8 cellular contexts compared by ENCODE assay signal in the genomic region with DNA sequence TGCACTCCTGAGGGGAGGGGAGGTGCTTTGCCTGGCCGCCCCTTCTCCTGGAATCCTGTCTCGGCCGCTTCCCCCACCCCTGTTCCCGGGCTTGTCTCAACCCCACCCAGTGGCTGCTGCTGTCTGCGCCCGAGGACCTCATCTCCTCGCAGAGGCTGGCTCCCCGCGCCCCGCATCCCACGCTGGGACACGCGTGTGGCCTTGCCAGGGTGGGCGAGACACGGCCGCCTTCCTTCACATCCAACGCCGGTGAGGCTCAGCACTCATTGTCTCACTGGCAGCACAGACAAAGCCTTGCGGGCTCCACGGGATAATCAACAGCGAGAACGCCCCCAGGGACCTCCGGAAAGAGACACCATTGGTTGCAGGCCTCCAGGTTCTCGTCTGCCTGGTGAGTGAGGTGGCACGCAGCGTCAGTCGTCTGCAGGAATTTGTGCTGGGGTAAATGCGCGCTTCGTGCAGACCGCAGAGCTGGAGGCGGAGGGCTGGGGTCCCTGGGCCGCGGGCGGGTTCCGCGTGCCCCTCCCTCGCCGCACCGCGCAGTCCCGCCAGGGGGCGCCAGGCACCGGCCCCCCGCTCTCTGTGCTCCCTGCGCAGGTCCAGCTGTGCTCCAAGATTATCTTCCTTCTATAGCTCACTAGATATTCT. TPM values are rescaled to one million over a fixed set of nuclear protein-coding genes. Genes with fewer than 3 reads are reported as not detected.
A peak's percentile ranks its signal among the peaks of the same experiment; 100 is the strongest.
DNase-seq lines count a peak whose midpoint lies in the region; TF ChIP-seq lines count a peak whose summit lies in the region.

No MANE protein-coding gene starts in this region.

- TF ChIP-seq CTCF in AG09319 (IDR thresholded peaks at IDR 0.05; ENCODE audit: low read depth, low read length) (peak; percentile 49), HFF-Myc (IDR thresholded peaks at IDR 0.05; ENCODE audit: low read depth, low read length, missing control alignments) (peak; percentile 89), adrenal gland (IDR thresholded peaks at IDR 0.05) (peak in 5 of 6 experiments; percentile 20 to 53 (median 37)), thyroid gland (IDR thresholded peaks at IDR 0.05) (peak in 5 of 6 experiments; percentile 25 to 57 (median 52))

- peak overlapping the region; percentile 67 for H3K9ac ChIP-seq in iPS-18a (ENCODE audit: low read length)

- H3K27ac ChIP-seq in adrenal gland, result no peak overlapping the region
- no peak overlapping the region for H3K27ac ChIP-seq in iPS-18a (ENCODE audit: low read length)
- no peak overlapping the region for H3K27ac ChIP-seq in thyroid gland

- TF ChIP-seq POLR2A in adrenal gland (IDR thresholded peaks at IDR 0.05) (no peak), thyroid gland (IDR thresholded peaks at IDR 0.05) (no peak)

- H3K4me3 ChIP-seq in HFF-Myc (replicated peaks; ENCODE audit: low read depth, low read length), result no peak overlapping the region
- H3K4me3 ChIP-seq in adrenal gland, result peak overlapping the region in 1 of 4 donors; percentile 2
- peak overlapping the region; percentile 62 for H3K4me3 ChIP-seq in iPS-18a (ENCODE audit: low read length)
- H3K4me3 ChIP-seq in thyroid gland (replicated peaks in 1 of 3), result no peak overlapping the region

- 12 to 19% (median 13%) methylated on average over 15 to 46 of the region's 46 CpGs for WGBS in adrenal gland, 4 donors
- WGBS in thyroid gland, 2 donors, result 9 to 23% methylated on average over 14 to 34 of the region's 46 CpGs

- intact Hi-C loops in adrenal gland (cut with DNase I), result no loop called here
- intact Hi-C loops in thyroid gland (cut with DNase I), result no loop called here

- no peaks in the 10 kb centered on the region for H3K9me3 ChIP-seq in adrenal gland (replicated peaks in 1 of 3)
- H3K9me3 ChIP-seq in iPS-18a (ENCODE audit: control insufficient read depth, low read depth, low read length), result no peaks in the 10 kb centered on the region
- H3K9me3 ChIP-seq in thyroid gland, result no peaks in the 10 kb centered on the region

- H3K4me1 ChIP-seq in adrenal gland (replicated peaks in 1 of 2) (no peaks in the 10 kb centered on the region), iPS-18a (ENCODE audit: control insufficient read depth, low read depth, low read length) (no peaks in the 10 kb centered on the region), thyroid gland (peaks cover 5 to 8% of the 10 kb centered on the region in 2 donors)

- H3K27me3 ChIP-seq in adrenal gland, result peaks cover 27% of the 10 kb centered on the region
- peaks cover 10% of the 10 kb centered on the region for H3K27me3 ChIP-seq in iPS-18a (ENCODE audit: control insufficient read depth, insufficient read depth, low read length)
- no peaks in the 10 kb centered on the region for H3K27me3 ChIP-seq in thyroid gland

- H3K36me3 ChIP-seq in adrenal gland (replicated peaks in 1 of 2), result no peaks in the 10 kb centered on the region
- H3K36me3 ChIP-seq in iPS-18a (ENCODE audit: control insufficient read depth, low read depth, low read length), result no peaks in the 10 kb centered on the region
- H3K36me3 ChIP-seq in thyroid gland, result no peaks in the 10 kb centered on the region

- no peak for DNase-seq in AG09319 (ENCODE audit: extremely low read depth, low read depth)
- no peak for DNase-seq in HFF-Myc (ENCODE audit: extremely low read depth, low read depth)
- peak in 2 of 7 donors; percentile 10 to 29 for DNase-seq in adrenal gland
- peak; percentile 9 to 14 for DNase-seq in thyroid gland
- DNase-seq in NCI-H1105 treated with DMSO at 0.1 percent for 48 hours (lab: John Stamatoyannopoulos, UW), result no peak
- no peak for DNase-seq in SW480 (ENCODE audit: low spot score)
- no peak for DNase-seq in NCI-H345 (lab: John Stamatoyannopoulos, UW)

RNA-seq across cellular contexts. Expression of a gene that starts 26.8 kb away (rescaled TPM):
- under 1 TPM in 6 of 8 donors, not detected in 2; 0.04 to 0.61 (median 0.34) TPM for total RNA-seq in adrenal gland
- under 1 TPM in 2 of 3 donors, not detected in 1; 0.07 to 0.40 TPM for polyA plus RNA-seq in adrenal gland
- not detected for total RNA-seq in thyroid gland

Comparison
In these comparisons a context has a peak if more than half of its experiments do, and no peak if none do; other contexts are left out.
1. DNase-seq: peak in thyroid gland (2 of 2); none in AG09319 (single experiment), HFF-Myc (single experiment), NCI-H1105 treated with DMSO at 0.1 percent for 48 hours (single experiment), SW480 (single experiment) and NCI-H345 (single experiment).
2. CTCF ChIP-seq: peak in every context shown above with its lines; median percentile 89 in HFF-Myc; 52 in thyroid gland; 49 in AG09319; 37 in adrenal gland.